ENCODE assay signal across 8 cellular contexts in the genomic region with DNA sequence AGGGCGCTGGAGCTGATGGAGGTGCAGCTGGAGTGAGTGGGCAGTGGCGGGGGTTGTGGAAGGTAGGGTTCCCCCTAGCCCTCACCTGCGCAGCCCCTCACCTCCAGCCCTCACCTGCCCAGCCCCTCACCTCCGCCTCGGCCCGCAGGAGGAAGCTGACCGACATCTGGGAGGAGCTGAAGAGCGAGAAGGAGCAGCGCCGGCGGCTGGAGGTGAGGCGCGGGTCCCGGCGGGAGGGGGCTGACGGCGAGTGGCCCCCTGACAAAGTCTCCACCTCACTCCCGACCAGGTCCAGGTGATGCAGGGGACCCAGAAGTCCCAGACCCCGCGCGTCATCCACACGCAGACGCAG. TPM values are rescaled to one million over a fixed set of nuclear protein-coding genes. Genes with fewer than 3 reads are reported as not detected.
DNase-seq lines count a peak whose midpoint lies in the region; ATAC-seq lines count a peak whose summit lies in the region.
"Had no signal": no experiment of that assay in that cellular context is flagged by ENCODE, and none has a peak within 500 bp of the region (broad histone marks: within the 10 kb centered on the region; RNA-seq: fewer than 3 reads in every experiment).

No MANE protein-coding gene starts in this region.

- no peak for ATAC-seq in activated naive CD8-positive, alpha-beta T cell treated with anti-CD3 and anti-CD28 coated beads, Interleukin-2, amount 50 U/mL, for 24 hours
- ATAC-seq in stimulated activated naive B cell treated with anti-CD40 and anti-IgM and Interleukin-4, amounts not matched to agents 10 μg/mL and 1 μg/mL and 100 μg/mL, for 72 hours (replicated peaks), result no peak

- peak overlapping the region; percentile 83 for H3K4me3 ChIP-seq in H7 (ENCODE audit: insufficient read depth, low read depth, low read length)

- H3K27me3 Mint-ChIP-seq in activated naive CD8-positive, alpha-beta T cell treated with anti-CD3 and anti-CD28 coated beads, Interleukin-2, amount 50 U/mL, for 24 hours, result peaks cover 8% of the 10 kb centered on the region
- peaks cover 0 to 5% (median 0%) of the 10 kb centered on the region in 3 donors for H3K27me3 Mint-ChIP-seq in immature natural killer cell (ENCODE audit: low read depth in 3 of 3)
- peaks cover 2 to 7% of the 10 kb centered on the region in 2 donors for H3K27me3 Mint-ChIP-seq in stimulated activated naive B cell treated with anti-CD40 and anti-IgM and Interleukin-4, amounts not matched to agents 10 μg/mL and 1 μg/mL and 100 μg/mL, for 72 hours

- peaks cover 23% of the 10 kb centered on the region for H3K27me3 ChIP-seq in H7 (ENCODE audit: control insufficient read depth, insufficient read depth, low read length)

- H3K4me3 Mint-ChIP-seq in activated naive CD8-positive, alpha-beta T cell treated with anti-CD3 and anti-CD28 coated beads, Interleukin-2, amount 50 U/mL, for 24 hours, result peak overlapping the region; percentile 58
- peak overlapping the region; percentile 69 to 81 (median 71) for H3K4me3 Mint-ChIP-seq in immature natural killer cell
- peak overlapping the region; percentile 84 to 88 for H3K4me3 Mint-ChIP-seq in stimulated activated naive B cell treated with anti-CD40 and anti-IgM and Interleukin-4, amounts not matched to agents 10 μg/mL and 1 μg/mL and 100 μg/mL, for 72 hours

- DNase-seq in H7, result peak; percentile 87
- no peak for DNase-seq in activated naive CD8-positive, alpha-beta T cell treated with anti-CD3 and anti-CD28 coated beads, Interleukin-2, amount 50 U/mL, for 24 hours
- DNase-seq in immature natural killer cell, result no peak
- no peak for DNase-seq in stimulated activated naive B cell treated with anti-CD40 and anti-IgM and Interleukin-4, amounts not matched to agents 10 μg/mL and 1 μg/mL and 100 μg/mL, for 72 hours
- no peak for DNase-seq in cerebellar cortex (ENCODE audit: low spot score)
- no peak for DNase-seq in NCI-H226
- no peak for DNase-seq in mucosa of gallbladder (ENCODE audit: low spot score)
- DNase-seq: hypothalamus had no signal

- peaks cover 25% of the 10 kb centered on the region for H3K4me1 Mint-ChIP-seq in activated naive CD8-positive, alpha-beta T cell treated with anti-CD3 and anti-CD28 coated beads, Interleukin-2, amount 50 U/mL, for 24 hours
- peaks cover 25 to 30% of the 10 kb centered on the region in 2 donors for H3K4me1 Mint-ChIP-seq in immature natural killer cell
- peaks cover 21 to 33% of the 10 kb centered on the region in 2 donors for H3K4me1 Mint-ChIP-seq in stimulated activated naive B cell treated with anti-CD40 and anti-IgM and Interleukin-4, amounts not matched to agents 10 μg/mL and 1 μg/mL and 100 μg/mL, for 72 hours

- no peaks in the 10 kb centered on the region for H3K9me3 Mint-ChIP-seq in activated naive CD8-positive, alpha-beta T cell treated with anti-CD3 and anti-CD28 coated beads, Interleukin-2, amount 50 U/mL, for 24 hours
- no peaks in the 10 kb centered on the region for H3K9me3 Mint-ChIP-seq in immature natural killer cell
- no peaks in the 10 kb centered on the region for H3K9me3 Mint-ChIP-seq in stimulated activated naive B cell treated with anti-CD40 and anti-IgM and Interleukin-4, amounts not matched to agents 10 μg/mL and 1 μg/mL and 100 μg/mL, for 72 hours

- H3K27ac Mint-ChIP-seq in activated naive CD8-positive, alpha-beta T cell treated with anti-CD3 and anti-CD28 coated beads, Interleukin-2, amount 50 U/mL, for 24 hours, result peak overlapping the region; percentile 49
- H3K27ac Mint-ChIP-seq in immature natural killer cell, result peak overlapping the region in 5 of 6 donors; percentile 51 to 75 (median 71)
- H3K27ac Mint-ChIP-seq in stimulated activated naive B cell treated with anti-CD40 and anti-IgM and Interleukin-4, amounts not matched to agents 10 μg/mL and 1 μg/mL and 100 μg/mL, for 72 hours, result peak overlapping the region; percentile 59

- no peaks in the 10 kb centered on the region for H3K36me3 ChIP-seq in H7 (replicated peaks; ENCODE audit: control insufficient read depth, insufficient read depth, low read length)

- no peaks in the 10 kb centered on the region for H3K36me3 Mint-ChIP-seq in activated naive CD8-positive, alpha-beta T cell treated with anti-CD3 and anti-CD28 coated beads, Interleukin-2, amount 50 U/mL, for 24 hours (ENCODE audit: low read depth)
- H3K36me3 Mint-ChIP-seq in immature natural killer cell, result peaks cover 0 to under 1% (median 0%) of the 10 kb centered on the region in 3 donors
- peaks cover 0 to 4% of the 10 kb centered on the region in 2 donors for H3K36me3 Mint-ChIP-seq in stimulated activated naive B cell treated with anti-CD40 and anti-IgM and Interleukin-4, amounts not matched to agents 10 μg/mL and 1 μg/mL and 100 μg/mL, for 72 hours

RNA-seq across cellular contexts. Expression of gene EVA1B, which starts 2.7 kb away (rescaled TPM):
- 61.4 and 87.2 TPM in 2 replicates for total RNA-seq in H7 (2014; rRNA removed; shearing (Covaris generic))
- 10 to 100 TPM in 2 of 3 donors, 1 to 10 TPM in 1; 8.8 to 29.2 (median 11.1) TPM for polyA plus RNA-seq in immature natural killer cell
- total RNA-seq in mucosa of gallbladder, result 30.3 TPM

RNA-seq across cellular contexts. Expression of gene SH3D21, which starts 14.6 kb away (rescaled TPM):
- 4.7 and 4.8 TPM in 2 replicates for total RNA-seq in H7 (2014; rRNA removed; shearing (Covaris generic))
- polyA plus RNA-seq in immature natural killer cell, result under 1 TPM in 2 of 3 donors, not detected in 1; 0.26 to 0.96 TPM
- total RNA-seq in mucosa of gallbladder, result 12.1 TPM
